ENCODE assay signal across 16 cellular contexts in genomic region chrX:111353810-111354209, GRCh38. TPM values are rescaled to one million over a fixed set of nuclear protein-coding genes. Genes with fewer than 3 reads are reported as not detected.
DNase-seq lines count a peak whose midpoint lies in the region; ATAC-seq and TF ChIP-seq lines count a peak whose summit lies in the region.
"Had no signal": no experiment of that assay in that cellular context is flagged by ENCODE, and none has a peak within 500 bp of the region (broad histone marks: within the 10 kb centered on the region; RNA-seq: fewer than 3 reads in every experiment).

No MANE protein-coding gene starts in this region.

- no peaks in the 10 kb centered on the region for H3K36me3 ChIP-seq in right lobe of liver
- H3K36me3 ChIP-seq in CD8-positive, alpha-beta T cell (ENCODE audit: insufficient read depth, low read length): no peaks in the 10 kb centered on the region

- no peaks in the 10 kb centered on the region for H3K9me3 ChIP-seq in right lobe of liver
- H3K9me3 ChIP-seq in CD8-positive, alpha-beta T cell (ENCODE audit: low read length): no peaks in the 10 kb centered on the region
- H3K9me3 ChIP-seq: Caco-2 had no signal

- ATAC-seq in right lobe of liver (peak in 3 of 4 donors; percentile 30 to 67 (median 45)), HG03196 (IDR thresholded peaks at IDR 0.05; ENCODE audit: unreplicated experiment) (no peak)
- no peak for ATAC-seq in CD8-positive, alpha-beta T cell
- ATAC-seq: GM12878, K562, PC-3 had no signal

- no peak for TF ChIP-seq POLR2A in right lobe of liver (IDR thresholded peaks at IDR 0.05)

- H3K27ac ChIP-seq in right lobe of liver: no peak overlapping the region
- no peak overlapping the region for H3K27ac ChIP-seq in CD8-positive, alpha-beta T cell (ENCODE audit: low read depth, low read length)
- H3K27ac ChIP-seq: C4-2B had no signal

- H3K27me3 ChIP-seq in right lobe of liver: no peaks in the 10 kb centered on the region
- H3K27me3 ChIP-seq in CD8-positive, alpha-beta T cell (ENCODE audit: insufficient read depth, low read length): no peaks in the 10 kb centered on the region

- TF ChIP-seq CTCF in fibroblast of mammary gland (conservative IDR thresholded peaks at IDR 0.05; ENCODE audit: control insufficient read depth, insufficient read depth, low read depth, low read length) (no peak), right lobe of liver (IDR thresholded peaks at IDR 0.05) (no peak)
- TF ChIP-seq CTCF in CD8-positive, alpha-beta T cell (IDR thresholded peaks at IDR 0.05): no peak

- CTCF ChIA-PET in CD8-positive, alpha-beta T cell (lab: Charles Lee): no interaction called here

- intact Hi-C loops in right lobe of liver (cut with DNase I): no loop called here
- intact Hi-C loops in posterior cingulate gyrus (cut with DNase I): no loop called here
- intact Hi-C loops in CD8-positive, alpha-beta T cell (cut with DNase I, micrococcal nuclease): no loop called here

- DNase-seq in HS-5 (ENCODE audit: low read depth) (peak; percentile 0), astrocyte of the hippocampus (ENCODE audit: low read depth, low spot score) (peak; percentile 11), fibroblast of mammary gland (ENCODE audit: low read depth) (peak; percentile 88), right lobe of liver (no peak), posterior cingulate gyrus (no peak), GM19238 (ENCODE audit: insufficient read length, low spot score) (no peak)
- no peak for DNase-seq in CD8-positive, alpha-beta T cell
- DNase-seq: Caco-2, NCI-H1092, NCI-H1694, NCI-H748 treated with DMSO at 0.1 percent for 48 hours, PC-3 had no signal

- H3K4me3 ChIP-seq in fibroblast of mammary gland (ENCODE audit: control insufficient read depth, low read depth, low read length): no peak overlapping the region
- H3K4me3 ChIP-seq in right lobe of liver: no peak overlapping the region
- no peak overlapping the region for H3K4me3 ChIP-seq in CD8-positive, alpha-beta T cell (ENCODE audit: low read depth, low read length)
- H3K4me3 ChIP-seq: GM12878, K562 had no signal

- H3K9me3 Mint-ChIP-seq in CD8-positive, alpha-beta T cell: no peaks in the 10 kb centered on the region

- no peaks in the 10 kb centered on the region for H3K36me3 Mint-ChIP-seq in CD8-positive, alpha-beta T cell

- H3K4me3 Mint-ChIP-seq in CD8-positive, alpha-beta T cell: no peak overlapping the region

- WGBS in right lobe of liver (ENCODE audit: insufficient coverage, low coverage, low lambda C conversion rate, missing lambda C conversion rate): 13% methylated on average over 2 of the region's 2 CpGs

- H3K4me1 ChIP-seq in right lobe of liver: no peaks in the 10 kb centered on the region
- H3K4me1 ChIP-seq in CD8-positive, alpha-beta T cell (ENCODE audit: insufficient read depth, low read length): no peaks in the 10 kb centered on the region
- H3K4me1 ChIP-seq: Caco-2 had no signal

- POLR2A ChIA-PET in CD8-positive, alpha-beta T cell (lab: Charles Lee): no interaction called here

- H3K27ac Mint-ChIP-seq in CD8-positive, alpha-beta T cell: no peak overlapping the region

- no peaks in the 10 kb centered on the region for H3K27me3 Mint-ChIP-seq in CD8-positive, alpha-beta T cell (ENCODE audit: low read depth)

- no peaks in the 10 kb centered on the region for H3K4me1 Mint-ChIP-seq in CD8-positive, alpha-beta T cell (ENCODE audit: low read depth)

RNA-seq across cellular contexts. Expression of gene DCX, which starts 58.2 kb away (rescaled TPM):
- under 1 TPM in 3 of 6 experiments, not detected in 3; 0.09 to 0.25 (median 0.25) TPM for total RNA-seq in right lobe of liver
- not detected for total RNA-seq in CD8-positive, alpha-beta T cell
- total RNA-seq: Caco-2, GM12878, K562, PC-3 had no signal

Comparison
In these comparisons a context has a peak if more than half of its experiments do, and no peak if none do; other contexts are left out.
1. DNase-seq: peak in HS-5 (single experiment), astrocyte of the hippocampus (single experiment) and fibroblast of mammary gland (single experiment); none in right lobe of liver (0 of 3), posterior cingulate gyrus (0 of 10), GM19238 (single experiment) and CD8-positive, alpha-beta T cell (0 of 7).
2. ATAC-seq: peak in right lobe of liver (3 of 4); none in HG03196 (single experiment) and CD8-positive, alpha-beta T cell (single experiment).